Comparison of ENCODE assay signal across 1 cellular context in the genomic region with DNA sequence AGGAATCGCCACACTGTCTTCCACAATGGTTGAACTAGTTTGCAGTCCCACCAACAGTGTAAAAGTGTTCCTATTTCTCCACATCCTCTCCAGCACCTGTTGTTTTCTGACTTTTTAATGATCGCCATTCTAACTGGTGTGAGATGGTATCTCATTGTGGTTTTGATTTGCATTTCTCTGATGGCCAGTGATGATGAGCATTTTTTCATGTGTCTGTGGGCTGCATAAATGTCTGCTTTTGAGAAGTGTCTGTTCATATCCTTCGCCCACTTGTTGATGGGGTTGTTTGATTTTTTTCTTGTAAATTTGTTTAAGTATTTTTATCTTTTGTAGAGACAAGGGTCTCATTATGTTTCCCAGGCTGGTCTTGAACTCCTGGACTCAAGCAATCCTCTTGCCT.
TF ChIP-seq lines count a peak whose summit lies in the region.
"Not testable (repeated sequence)": the region's sequence is repeated elsewhere in the genome, so short reads cannot be mapped to it uniquely, and the experiment has no call there.

No MANE protein-coding gene starts in this region.

- H3K27ac ChIP-seq in HEK293 (ENCODE audit: extremely low read depth, low read depth, low read length) = not testable (repeated sequence)

- not testable (repeated sequence) for TF ChIP-seq CTCF in HEK293 (tag by site-specific recombination; IDR thresholded peaks at IDR 0.05)

- not testable (repeated sequence) for H3K36me3 ChIP-seq in HEK293 (ENCODE audit: control insufficient read depth in 2 of 2, insufficient read depth in 1 of 2, low read length in 2 of 2)

- CTCF ChIA-PET in HEK293 (lab: Yijun Ruan, JAX) = not testable (repeated sequence)

- POLR2A ChIA-PET in HEK293 (lab: Yijun Ruan, JAX) = not testable (repeated sequence)

- not testable (repeated sequence) for H3K4me1 ChIP-seq in HEK293 (ENCODE audit: control insufficient read depth, insufficient read depth, low read length)

- H3K9me3 ChIP-seq in HEK293 (ENCODE audit: control insufficient read depth, insufficient read depth, low read depth, low read length) = not testable (repeated sequence)

- not testable (repeated sequence) for H3K4me3 ChIP-seq in HEK293 (ENCODE audit: low read depth, low read length)

TF ChIP-seq in HEK293, 187 proteins besides CTCF, POLR2A, EP300 and RAD21:
- TF ChIP-seq SCRT2 (tag by site-specific recombination; IDR thresholded peaks at IDR 0.05) (peak; percentile 78), SCRT1 (tag by site-specific recombination; IDR thresholded peaks at IDR 0.05; ENCODE audit: borderline replicate concordance) (peak; percentile 83; the same call in 1 of the 2 replicates)
